Comparison of ENCODE assay signal across 8 cellular contexts in genomic region chr13:42039946-42040729, GRCh38. TPM values are rescaled to one million over a fixed set of nuclear protein-coding genes. Genes with fewer than 3 reads are reported as not detected.
A peak's percentile ranks its signal among the peaks of the same experiment; 100 is the strongest.
DNase-seq lines count a peak whose midpoint lies in the region; ATAC-seq and TF ChIP-seq lines count a peak whose summit lies in the region.

No MANE protein-coding gene starts in this region.

- 0 to 1% methylated on average over 91 of the region's 91 CpGs for WGBS in ectodermal cell, 2 experiments

- H3K9me3 ChIP-seq in BE2C (no peaks in the 10 kb centered on the region), ectodermal cell (ENCODE audit: control insufficient read depth, low read length) (no peaks in the 10 kb centered on the region)

- H3K9me3 Mint-ChIP-seq in activated CD8-positive, alpha-beta T cell treated with anti-CD3 and anti-CD28 coated beads for 36 hours: peaks cover 7% of the 10 kb centered on the region

- TF ChIP-seq CTCF in BE2C (IDR thresholded peaks at IDR 0.05; ENCODE audit: low read depth, low read length): no peak
- no peak for TF ChIP-seq CTCF in activated CD8-positive, alpha-beta T cell treated with anti-CD3 and anti-CD28 coated beads for 36 hours (IDR thresholded peaks at IDR 0.05)

- peak overlapping the region; percentile 70 for H3K4me3 Mint-ChIP-seq in activated CD8-positive, alpha-beta T cell treated with anti-CD3 and anti-CD28 coated beads for 36 hours

- H3K36me3 Mint-ChIP-seq in activated CD8-positive, alpha-beta T cell treated with anti-CD3 and anti-CD28 coated beads for 36 hours (ENCODE audit: low read depth): peaks cover 7% of the 10 kb centered on the region

- DNase-seq in BE2C (peak; percentile 94), NCI-H524 treated with DMSO at 0.1 percent for 48 hours (lab: John Stamatoyannopoulos, UW) (peak; percentile 27), lung microvascular endothelial cell (ENCODE audit: low read depth in 2 of 2) (peak; percentile 89 to 92)
- DNase-seq in activated CD8-positive, alpha-beta T cell treated with anti-CD3 and anti-CD28 coated beads for 36 hours: peak; percentile 85
- DNase-seq in stimulated activated CD4-positive, alpha-beta T cell treated with anti-CD3 and anti-CD28 coated beads, TNF-alpha, amount 100 ng/mL, for 4 hours (ENCODE audit: low read depth in 3 of 3): peak; percentile 84 to 91 (median 90)

- H3K4me3 ChIP-seq in BE2C (ENCODE audit: low read depth, low read length): peak overlapping the region; percentile 82
- peak overlapping the region; percentile 74 for H3K4me3 ChIP-seq in ectodermal cell (ENCODE audit: insufficient read depth, low read depth, low read length)

- H3K27me3 Mint-ChIP-seq in activated CD8-positive, alpha-beta T cell treated with anti-CD3 and anti-CD28 coated beads for 36 hours: peaks cover 2% of the 10 kb centered on the region

- H3K4me1 Mint-ChIP-seq in activated CD8-positive, alpha-beta T cell treated with anti-CD3 and anti-CD28 coated beads for 36 hours (ENCODE audit: low read depth): peaks cover 26% of the 10 kb centered on the region

- peak; percentile 64 for ATAC-seq in GM19025 (IDR thresholded peaks at IDR 0.05; ENCODE audit: low read depth, unreplicated experiment)
- peak; percentile 61 for ATAC-seq in HG03196 (IDR thresholded peaks at IDR 0.05; ENCODE audit: unreplicated experiment)
- ATAC-seq in activated CD8-positive, alpha-beta T cell treated with anti-CD3 and anti-CD28 coated beads for 36 hours: peak; percentile 79

- CTCF ChIA-PET in activated CD8-positive, alpha-beta T cell treated with anti-CD3 and anti-CD28 coated beads for 36 hours (lab: Charles Lee): no interaction called here

- H3K27me3 ChIP-seq in BE2C: no peaks in the 10 kb centered on the region
- peaks cover 59% of the 10 kb centered on the region for H3K27me3 ChIP-seq in ectodermal cell (ENCODE audit: control insufficient read depth, insufficient read depth, low read length, poor library complexity, severe bottlenecking)

- H3K27ac ChIP-seq in ectodermal cell (ENCODE audit: insufficient read depth, low read depth, low read length, poor library complexity, severe bottlenecking): no peak overlapping the region

- H3K4me1 ChIP-seq in BE2C (no peaks in the 10 kb centered on the region; the same call in 1 of the 2 replicates), ectodermal cell (ENCODE audit: control insufficient read depth, insufficient read depth, low read length) (peaks cover 13% of the 10 kb centered on the region)

- intact Hi-C loops in activated CD8-positive, alpha-beta T cell treated with anti-CD3 and anti-CD28 coated beads for 36 hours (cut with micrococcal nuclease): loop anchor here (5.0 kb wide), 2 partner anchors 78 to 123 kb away; partner anchors contain the start of gene VWA8

- H3K27ac Mint-ChIP-seq in activated CD8-positive, alpha-beta T cell treated with anti-CD3 and anti-CD28 coated beads for 36 hours: peak overlapping the region; percentile 79

- POLR2A ChIA-PET in activated CD8-positive, alpha-beta T cell treated with anti-CD3 and anti-CD28 coated beads for 36 hours (lab: Charles Lee): no interaction called here

- H3K36me3 ChIP-seq in BE2C (no peaks in the 10 kb centered on the region), ectodermal cell (ENCODE audit: control insufficient read depth, insufficient read depth, low read length) (no peaks in the 10 kb centered on the region)

RNA-seq across cellular contexts. Expression of gene DGKH, which starts 8.3 kb away (rescaled TPM):
- polyA plus RNA-seq in BE2C (2012; ENCODE audit: insufficient read depth, insufficient read length, low read depth): 0.56 TPM
- 10 to 100 TPM; 15.2 to 15.8 TPM for total RNA-seq in activated CD8-positive, alpha-beta T cell treated with anti-CD3 and anti-CD28 coated beads for 36 hours
- polyA plus RNA-seq in ectodermal cell (2013, experiment 1 of 4): 3.0 TPM
- polyA plus RNA-seq in ectodermal cell (2013, experiment 2 of 4): 3.8 TPM
- polyA plus RNA-seq in ectodermal cell (2013, experiment 3 of 4): 2.3 TPM
- polyA plus RNA-seq in ectodermal cell (2013, experiment 4 of 4): 2.7 TPM
- 9.8 and 16.7 TPM in 2 replicates for total RNA-seq in lung microvascular endothelial cell

Comparison
In these comparisons a context has a peak if more than half of its experiments do, and no peak if none do; other contexts are left out.
1. DNase-seq: peak in every context shown above with its lines; median percentile 94 in BE2C; 90 in lung microvascular endothelial cell; 90 in stimulated activated CD4-positive, alpha-beta T cell treated with anti-CD3 and anti-CD28 coated beads, TNF-alpha, amount 100 ng/mL, for 4 hours; 85 in activated CD8-positive, alpha-beta T cell treated with anti-CD3 and anti-CD28 coated beads for 36 hours; 27 in NCI-H524 treated with DMSO at 0.1 percent for 48 hours.